Comparison of ENCODE assay signal across 20 cellular contexts in the genomic region with DNA sequence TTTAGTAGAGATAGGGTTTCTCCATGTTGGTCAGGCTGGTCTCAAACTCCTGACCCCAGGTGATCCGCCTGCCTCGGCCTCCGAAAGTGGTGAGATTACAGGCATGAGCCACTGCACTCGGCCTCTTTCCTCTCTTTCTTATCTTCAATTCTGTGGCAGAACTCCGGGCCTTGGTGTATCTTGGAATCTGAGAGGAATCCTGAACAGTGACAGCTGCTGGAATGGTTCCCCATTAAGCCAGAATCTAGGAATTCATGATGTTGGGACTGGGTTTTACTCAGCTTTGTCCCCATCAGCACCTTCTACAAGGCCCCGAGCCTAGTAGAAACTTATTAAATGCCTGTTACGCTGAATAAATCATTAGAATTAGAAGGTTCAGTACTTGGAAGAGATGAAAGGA.
DNase-seq lines count a peak whose midpoint lies in the region; ATAC-seq, FAIRE-seq and TF ChIP-seq lines count a peak whose summit lies in the region.
"Had no signal": no experiment of that assay in that cellular context is flagged by ENCODE, and none has a peak within 500 bp of the region (broad histone marks: within the 10 kb centered on the region; RNA-seq: fewer than 3 reads in every experiment).

No MANE protein-coding gene starts in this region.

- ATAC-seq in HepG2 (no peak), upper lobe of right lung (no peak)

- no peaks in the 10 kb centered on the region for H3K79me2 ChIP-seq in HepG2 (ENCODE audit: insufficient read depth, low read length)

- TF ChIP-seq CTCF in left ventricle myocardium inferior (IDR thresholded peaks at IDR 0.05; ENCODE audit: borderline replicate concordance) (no peak), right atrium auricular region (IDR thresholded peaks at IDR 0.05) (no peak), HepG2 (CRISPR knock-in tag; IDR thresholded peaks at IDR 0.05) (no peak), neutrophil (IDR thresholded peaks at IDR 0.05) (no peak), upper lobe of right lung (IDR thresholded peaks at IDR 0.05) (no peak), GM20000 (IDR thresholded peaks at IDR 0.05; ENCODE audit: extremely low read depth, missing control alignments) (no peak)

- H3K27me3 ChIP-seq in left ventricle myocardium inferior (ENCODE audit: low read depth), result no peaks in the 10 kb centered on the region
- H3K27me3 ChIP-seq in right atrium auricular region, result no peaks in the 10 kb centered on the region
- no peaks in the 10 kb centered on the region for H3K27me3 ChIP-seq in HepG2 (ENCODE audit: control insufficient read depth in 1 of 2, insufficient read depth in 2 of 2, low read length in 2 of 2)
- H3K27me3 ChIP-seq in neutrophil, result no peaks in the 10 kb centered on the region
- H3K27me3 ChIP-seq in upper lobe of right lung, result no peaks in the 10 kb centered on the region
- H3K27me3 ChIP-seq: SJCRH30 had no signal

- 82% methylated on average over 7 of the region's 7 CpGs for WGBS in HepG2 (ENCODE audit: low lambda C conversion rate)

- no TSS peak for BruUV-seq in HepG2 (replicated peaks; lab: Mats Ljungman, UMichigan)

- no peak for TF ChIP-seq RAD21 in HepG2 (CRISPR knock-in tag; IDR thresholded peaks at IDR 0.05)

- no peaks in the 10 kb centered on the region for H4K20me1 ChIP-seq in HepG2 (ENCODE audit: insufficient read depth, low read length)

- intact Hi-C loops in left ventricle myocardium inferior (cut with micrococcal nuclease), result no loop called here
- intact Hi-C loops in HepG2 (cut with micrococcal nuclease; ENCODE audit: unreplicated experiment), result no loop called here
- intact Hi-C loops in upper lobe of right lung (cut with DNase I), result no loop called here

- in situ Hi-C loops in HepG2 (cut with HindIII; ENCODE audit: extremely low pct_ligation_motif_present, low pct_unique_long_range_greater_than_20kb), result no loop called here

- H3K4me1 ChIP-seq in left ventricle myocardium inferior (peaks cover 16% of the 10 kb centered on the region), right atrium auricular region (peaks cover 0 to 18% of the 10 kb centered on the region in 2 donors), HepG2 (ENCODE audit: insufficient read depth, low read length) (peaks cover 9% of the 10 kb centered on the region), neutrophil (ENCODE audit: control insufficient read depth in 1 of 2, insufficient read depth in 1 of 2, low read depth in 1 of 2, low read length in 1 of 2) (peaks cover 53 to 58% of the 10 kb centered on the region in 2 experiments), upper lobe of right lung (peaks cover 17% of the 10 kb centered on the region)
- H3K4me1 ChIP-seq: SJCRH30 had no signal

- H3K9me3 ChIP-seq in left ventricle myocardium inferior (replicated peaks) (peaks cover 8% of the 10 kb centered on the region), right atrium auricular region (no peaks in the 10 kb centered on the region), HepG2 (ENCODE audit: low read length) (no peaks in the 10 kb centered on the region), neutrophil (no peaks in the 10 kb centered on the region), upper lobe of right lung (no peaks in the 10 kb centered on the region)
- H3K9me3 ChIP-seq: SJCRH30 had no signal

- FAIRE-seq in HepG2 (lab: Jason Lieb, UNC), result no peak
- FAIRE-seq: D721Med, GM19239 had no signal

- no peak overlapping the region for H3K4me2 ChIP-seq in HepG2 (ENCODE audit: low read depth, low read length)

- TF ChIP-seq POLR2A in HepG2 (IDR thresholded peaks at IDR 0.05; ENCODE audit: insufficient read depth in 1 of 2, low read depth in 2 of 2, low read length in 2 of 2), result no peak

- H3K27ac ChIP-seq in left ventricle myocardium inferior (replicated peaks) (peak overlapping the region; percentile 39), right atrium auricular region (peak overlapping the region in 1 of 2 donors; percentile 25), HepG2 (ENCODE audit: extremely low read length, insufficient read depth, low read length) (no peak overlapping the region), neutrophil (peak overlapping the region; percentile 83), upper lobe of right lung (peak overlapping the region; percentile 11)
- H3K27ac ChIP-seq: SJCRH30 had no signal

- TF ChIP-seq EP300 in HepG2 (IDR thresholded peaks at IDR 0.05; ENCODE audit: low read depth in 2 of 2, low read length in 2 of 2) (no peak), HepG2 (CRISPR knock-in tag; IDR thresholded peaks at IDR 0.05; ENCODE audit: borderline replicate concordance) (no peak)

- POLR2A ChIA-PET in HepG2 (lab: Yijun Ruan, JAX), result no interaction called here

- H3K36me3 ChIP-seq in left ventricle myocardium inferior (no peaks in the 10 kb centered on the region), right atrium auricular region (no peaks in the 10 kb centered on the region), HepG2 (replicated peaks in 1 of 2; ENCODE audit: control insufficient read depth in 1 of 2, insufficient read depth in 2 of 2, low read length in 2 of 2) (no peaks in the 10 kb centered on the region), neutrophil (no peaks in the 10 kb centered on the region), upper lobe of right lung (no peaks in the 10 kb centered on the region)
- H3K36me3 ChIP-seq: SJCRH30 had no signal

- H3K4me3 ChIP-seq in left ventricle myocardium inferior (no peak overlapping the region), right atrium auricular region (no peak overlapping the region), HepG2 (replicated peaks in 1 of 3; ENCODE audit: insufficient read depth in 1 of 3, low read depth in 2 of 3, low read length in 3 of 3) (no peak overlapping the region), neutrophil (ENCODE audit: low read depth in 1 of 2, low read length in 1 of 2) (peak overlapping the region in 1 of 2 experiments; percentile 51), upper lobe of right lung (no peak overlapping the region)
- H3K4me3 ChIP-seq: SJCRH30 had no signal

- peak overlapping the region; percentile 28 for H2AFZ ChIP-seq in HepG2 (ENCODE audit: low read length)

- H3K9ac ChIP-seq in HepG2 (ENCODE audit: insufficient read depth, low read depth, low read length), result no peak overlapping the region

- CTCF ChIA-PET in HepG2 (lab: Yijun Ruan, JAX; ENCODE audit: low intra/inter-chr PET ratio, low total read pairs), result no interaction called here

- DNase-seq in left ventricle myocardium inferior (no peak), right atrium auricular region (ENCODE audit: low spot score) (no peak), HepG2 (ENCODE audit: low spot score) (no peak), upper lobe of right lung (no peak), GM20000 (ENCODE audit: low spot score) (no peak), inferior parietal cortex (ENCODE audit: extremely low spot score) (no peak), epidermal melanocyte (ENCODE audit: insufficient read length, low spot score) (no peak)
- DNase-seq: 8988T; DMS79; H9; Karpas-422; NCI-H1105 treated with DMSO at 0.1 percent for 48 hours; NCI-H1694; NCI-H345; NCI-H774; NK-92 treated with Interleukin-12 subunit alpha and Interleukin-12 subunit beta, amount 100 ng/mL, for 24 hours; SJCRH30 had no signal

TF ChIP-seq in HepG2, 621 proteins besides CTCF, POLR2A, EP300 and RAD21 (continues in another document):
- TF ChIP-seq ZSCAN31 (CRISPR knock-in tag; IDR thresholded peaks at IDR 0.05; ENCODE audit: low read depth) (no peak), BORCS8-MEF2B (CRISPR knock-in tag; IDR thresholded peaks at IDR 0.05) (no peak), CCAR2 (optimal IDR thresholded peaks at IDR 0.05; ENCODE audit: low read depth, low read length) (no peak), PAX8 (CRISPR knock-in tag; IDR thresholded peaks at IDR 0.05; ENCODE audit: borderline replicate concordance) (no peak), ZNF839 (CRISPR knock-in tag; IDR thresholded peaks at IDR 0.05; ENCODE audit: borderline replicate concordance) (no peak), ZFP36L1 (CRISPR knock-in tag; IDR thresholded peaks at IDR 0.05) (no peak)
- TF ChIP-seq, protein P1, sequence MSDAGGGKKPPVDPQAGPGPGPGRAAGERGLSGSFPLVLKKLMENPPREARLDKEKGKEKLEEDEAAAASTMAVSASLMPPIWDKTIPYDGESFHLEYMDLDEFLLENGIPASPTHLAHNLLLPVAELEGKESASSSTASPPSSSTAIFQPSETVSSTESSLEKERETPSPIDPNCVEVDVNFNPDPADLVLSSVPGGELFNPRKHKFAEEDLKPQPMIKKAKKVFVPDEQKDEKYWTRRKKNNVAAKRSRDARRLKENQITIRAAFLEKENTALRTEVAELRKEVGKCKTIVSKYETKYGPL (CRISPR knock-in tag; IDR thresholded peaks at IDR 0.05), result no peak
- TF ChIP-seq, protein P2, sequence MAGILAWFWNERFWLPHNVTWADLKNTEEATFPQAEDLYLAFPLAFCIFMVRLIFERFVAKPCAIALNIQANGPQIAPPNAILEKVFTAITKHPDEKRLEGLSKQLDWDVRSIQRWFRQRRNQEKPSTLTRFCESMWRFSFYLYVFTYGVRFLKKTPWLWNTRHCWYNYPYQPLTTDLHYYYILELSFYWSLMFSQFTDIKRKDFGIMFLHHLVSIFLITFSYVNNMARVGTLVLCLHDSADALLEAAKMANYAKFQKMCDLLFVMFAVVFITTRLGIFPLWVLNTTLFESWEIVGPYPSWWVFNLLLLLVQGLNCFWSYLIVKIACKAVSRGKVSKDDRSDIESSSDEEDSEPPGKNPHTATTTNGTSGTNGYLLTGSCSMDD (CRISPR knock-in tag; IDR thresholded peaks at IDR 0.05), result no peak
- TF ChIP-seq, protein P3, sequence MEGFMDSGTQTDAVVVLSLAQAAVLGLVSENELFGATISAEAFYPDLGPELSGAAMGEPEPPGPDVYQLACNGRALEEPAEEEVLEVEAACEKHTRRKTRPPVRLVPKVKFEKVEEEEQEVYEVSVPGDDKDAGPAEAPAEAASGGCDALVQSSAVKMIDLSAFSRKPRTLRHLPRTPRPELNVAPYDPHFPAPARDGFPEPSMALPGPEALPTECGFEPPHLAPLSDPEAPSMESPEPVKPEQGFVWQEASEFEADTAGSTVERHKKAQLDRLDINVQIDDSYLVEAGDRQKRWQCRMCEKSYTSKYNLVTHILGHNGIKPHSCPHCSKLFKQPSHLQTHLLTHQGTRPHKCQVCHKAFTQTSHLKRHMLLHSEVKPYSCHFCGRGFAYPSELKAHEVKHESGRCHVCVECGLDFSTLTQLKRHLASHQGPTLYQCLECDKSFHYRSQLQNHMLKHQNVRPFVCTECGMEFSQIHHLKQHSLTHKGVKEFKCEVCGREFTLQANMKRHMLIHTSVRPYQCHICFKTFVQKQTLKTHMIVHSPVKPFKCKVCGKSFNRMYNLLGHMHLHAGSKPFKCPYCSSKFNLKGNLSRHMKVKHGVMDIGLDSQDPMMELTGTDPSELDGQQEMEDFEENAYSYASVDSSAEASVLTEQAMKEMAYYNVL (CRISPR knock-in tag; IDR thresholded peaks at IDR 0.05; ENCODE audit: borderline replicate concordance), result no peak
- TF ChIP-seq, protein P4, sequence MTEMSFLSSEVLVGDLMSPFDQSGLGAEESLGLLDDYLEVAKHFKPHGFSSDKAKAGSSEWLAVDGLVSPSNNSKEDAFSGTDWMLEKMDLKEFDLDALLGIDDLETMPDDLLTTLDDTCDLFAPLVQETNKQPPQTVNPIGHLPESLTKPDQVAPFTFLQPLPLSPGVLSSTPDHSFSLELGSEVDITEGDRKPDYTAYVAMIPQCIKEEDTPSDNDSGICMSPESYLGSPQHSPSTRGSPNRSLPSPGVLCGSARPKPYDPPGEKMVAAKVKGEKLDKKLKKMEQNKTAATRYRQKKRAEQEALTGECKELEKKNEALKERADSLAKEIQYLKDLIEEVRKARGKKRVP (CRISPR knock-in tag; IDR thresholded peaks at IDR 0.05), result no peak
